8 cellular contexts compared by ENCODE assay signal in the genomic region with DNA sequence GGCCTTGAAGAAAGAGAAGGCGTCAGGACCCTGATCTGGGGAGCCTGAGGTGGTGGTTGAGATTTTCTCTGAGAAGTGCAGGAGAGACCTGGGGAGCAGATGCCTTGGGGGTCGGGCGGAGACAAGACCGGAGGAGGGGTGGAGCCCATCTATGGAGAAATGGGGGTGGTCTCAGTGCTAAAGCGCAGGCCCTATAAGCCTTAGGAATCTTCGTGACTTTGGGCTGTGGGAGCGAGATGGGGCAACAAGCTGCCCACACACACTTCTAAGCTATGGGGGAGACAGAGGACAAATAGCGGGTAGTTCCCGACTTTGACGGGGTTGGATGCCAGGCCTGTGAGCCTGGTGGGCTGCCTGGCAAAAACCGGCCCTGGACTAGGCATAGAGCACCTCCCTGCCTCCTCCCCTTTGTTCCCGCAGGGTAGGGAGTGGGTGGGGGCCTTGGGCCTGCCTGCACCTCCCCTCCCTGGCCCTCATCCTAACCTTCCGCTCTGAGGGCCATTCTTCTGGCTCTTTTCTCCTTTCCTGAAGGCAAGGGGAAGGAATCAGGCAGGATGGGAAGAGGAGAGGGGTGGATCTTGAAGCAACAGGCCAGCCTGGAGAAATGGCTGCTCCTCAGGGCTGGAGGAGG. TPM values are rescaled to one million over a fixed set of nuclear protein-coding genes. Genes with fewer than 3 reads are reported as not detected.
DNase-seq lines count a peak whose midpoint lies in the region; ATAC-seq and TF ChIP-seq lines count a peak whose summit lies in the region.

No MANE protein-coding gene starts in this region.

- H3F3A ChIP-seq in GM23338 (replicated peaks; ENCODE audit: low read depth) (no peaks in the 10 kb centered on the region; the same call in 1 of the 2 replicates), SK-N-SH (replicated peaks; ENCODE audit: insufficient read depth) (peaks cover 8% of the 10 kb centered on the region)

- no peak for TF ChIP-seq EP300 in SK-N-SH (IDR thresholded peaks at IDR 0.05; ENCODE audit: borderline replicate concordance in 1 of 2, low read depth in 1 of 2, low read length in 1 of 2)

- H3K4me3 Mint-ChIP-seq in GM23338: peak overlapping the region; percentile 88
- H3K4me3 Mint-ChIP-seq in naive B cell: peak overlapping the region; percentile 87 to 99 (median 93)

- H3K27ac ChIP-seq in GM23338 (ENCODE audit: low read depth) (no peak overlapping the region), SK-N-SH (ENCODE audit: low read depth in 2 of 2, low read length in 1 of 2) (peak overlapping the region; percentile 52 to 81; a peak in 3 of 4 replicates), epithelial cell of prostate (peak overlapping the region; percentile 64)

- H3K4me3 ChIP-seq in GM23338 (peak overlapping the region; percentile 94), SK-N-SH (ENCODE audit: low read depth in 2 of 2, low read length in 1 of 2) (peak overlapping the region; percentile 89)

- H3K4me1 ChIP-seq in GM23338 (ENCODE audit: insufficient read depth) (peaks cover 20% of the 10 kb centered on the region; the same call in 1 of the 2 replicates), SK-N-SH (ENCODE audit: control insufficient read depth in 1 of 2, insufficient read depth in 2 of 2, low read depth in 1 of 2, low read length in 1 of 2) (peaks cover 8 to 26% of the 10 kb centered on the region in 2 experiments)

- peaks cover 40% of the 10 kb centered on the region for H3K36me3 Mint-ChIP-seq in GM23338 (ENCODE audit: low read depth)
- H3K36me3 Mint-ChIP-seq in naive B cell: no peaks in the 10 kb centered on the region

- CTCF ChIA-PET in SK-N-SH (lab: Yijun Ruan, JAX): interaction anchor here (0.6 to 16.5 kb wide), 5 partner anchors 9 to 253 kb away, joined by 3 to 578 read pairs (median 32); no protein-coding TSS in a partner anchor

- H3K9me3 Mint-ChIP-seq in GM23338 (no peaks in the 10 kb centered on the region), naive B cell (no peaks in the 10 kb centered on the region)

- peaks cover 40% of the 10 kb centered on the region for H3K79me2 ChIP-seq in GM23338 (replicated peaks; ENCODE audit: insufficient read depth)
- peaks cover 60% of the 10 kb centered on the region for H3K79me2 ChIP-seq in SK-N-SH (ENCODE audit: insufficient read depth)

- peak; percentile 48 for ATAC-seq in GM23338
- ATAC-seq in naive B cell (ENCODE audit: low read depth in 2 of 2): no peak
- ATAC-seq in HG02678 (IDR thresholded peaks at IDR 0.05; ENCODE audit: unreplicated experiment): no peak
- no peak for ATAC-seq in HG03039 (IDR thresholded peaks at IDR 0.05; ENCODE audit: unreplicated experiment)

- peak overlapping the region; percentile 91 for H3K4me2 ChIP-seq in GM23338
- H3K4me2 ChIP-seq in SK-N-SH: peak overlapping the region; percentile 99

- no peaks in the 10 kb centered on the region for H3K9me3 ChIP-seq in SK-N-SH

- H3K9ac ChIP-seq in SK-N-SH: peak overlapping the region; percentile 97

- H3K27ac Mint-ChIP-seq in GM23338 (peak overlapping the region; percentile 90), naive B cell (peak overlapping the region; percentile 88 to 98 (median 94))

- H3K36me3 ChIP-seq in GM23338 (ENCODE audit: insufficient read depth) (peaks cover 25% of the 10 kb centered on the region; the same call in 1 of the 2 replicates), SK-N-SH (replicated peaks in 1 of 2; ENCODE audit: control insufficient read depth in 1 of 2, insufficient read depth in 2 of 2, low read length in 1 of 2) (peaks cover 32 to 37% of the 10 kb centered on the region in 2 experiments)

- no peaks in the 10 kb centered on the region for H3K9me2 ChIP-seq in GM23338 (ENCODE audit: insufficient read depth)
- H3K9me2 ChIP-seq in SK-N-SH: no peaks in the 10 kb centered on the region

- H4K20me1 ChIP-seq in GM23338 (replicated peaks; ENCODE audit: insufficient read depth) (peaks cover 28% of the 10 kb centered on the region), SK-N-SH (ENCODE audit: insufficient read depth) (peaks cover 12% of the 10 kb centered on the region)

- TF ChIP-seq CTCF in GM23338 (conservative IDR thresholded peaks at IDR 0.05; ENCODE audit: low read depth in 2 of 2): no peak
- TF ChIP-seq CTCF in SK-N-SH (IDR thresholded peaks at IDR 0.05): no peak

- DNase-seq in GM23338 (ENCODE audit: low spot score): peak; percentile 59
- DNase-seq in SK-N-SH: peak; percentile 71
- no peak for DNase-seq in epithelial cell of prostate (ENCODE audit: low read depth, low spot score)
- no peak for DNase-seq in naive B cell
- no peak for DNase-seq in NCI-H187 (lab: John Stamatoyannopoulos, UW)
- no peak for DNase-seq in NCI-H345 treated with DMSO at 0.1 percent for 48 hours (lab: John Stamatoyannopoulos, UW; ENCODE audit: unreplicated experiment)

- no peak for TF ChIP-seq RAD21 in SK-N-SH (IDR thresholded peaks at IDR 0.05; ENCODE audit: low read length)

- WGBS in SK-N-SH (ENCODE audit: low lambda C conversion rate): 15% methylated on average over 6 of the region's 13 CpGs

- 0 out of 2 replicates have a peak overlapping the region, but pooled peaks have one; percentile 40 for H2AFZ ChIP-seq in GM23338
- H2AFZ ChIP-seq in SK-N-SH (ENCODE audit: low read depth): peak overlapping the region; percentile 50; the same call in 1 of the 2 replicates

- H3K27me3 Mint-ChIP-seq in GM23338 (ENCODE audit: insufficient read depth, low read depth, poor library complexity) (peaks cover 7% of the 10 kb centered on the region), naive B cell (no peaks in the 10 kb centered on the region)

- POLR2A ChIA-PET in SK-N-SH (lab: Yijun Ruan, JAX): interaction anchor here (1.1 to 1.4 kb wide), 2 partner anchors 11 to 80 kb away, joined by 3 to 4 read pairs; partner anchors contain the start of gene UQCC5

- peaks cover 34% of the 10 kb centered on the region for H3K4me1 Mint-ChIP-seq in GM23338
- H3K4me1 Mint-ChIP-seq in naive B cell: peaks cover 29 to 43% (median 35%) of the 10 kb centered on the region in 3 donors

- H3K27me3 ChIP-seq in GM23338 (ENCODE audit: insufficient read depth): no peaks in the 10 kb centered on the region
- no peaks in the 10 kb centered on the region for H3K27me3 ChIP-seq in SK-N-SH (ENCODE audit: insufficient read depth)

TF ChIP-seq in GM23338, 12 proteins besides CTCF, POLR2A, EP300 and RAD21 (continues in another document):
- no peak for TF ChIP-seq JUNB (IDR thresholded peaks at IDR 0.05; ENCODE audit: unreplicated experiment)
- TF ChIP-seq ZNF331 (CRISPR knock-in tag; IDR thresholded peaks at IDR 0.05; ENCODE audit: low read depth): no peak
- TF ChIP-seq EZH2phosphoT487 (IDR thresholded peaks at IDR 0.05; ENCODE audit: unreplicated experiment): no peak

TF ChIP-seq in SK-N-SH, 30 proteins besides CTCF, POLR2A, EP300 and RAD21 (continues in another document):
- TF ChIP-seq, protein P1, sequence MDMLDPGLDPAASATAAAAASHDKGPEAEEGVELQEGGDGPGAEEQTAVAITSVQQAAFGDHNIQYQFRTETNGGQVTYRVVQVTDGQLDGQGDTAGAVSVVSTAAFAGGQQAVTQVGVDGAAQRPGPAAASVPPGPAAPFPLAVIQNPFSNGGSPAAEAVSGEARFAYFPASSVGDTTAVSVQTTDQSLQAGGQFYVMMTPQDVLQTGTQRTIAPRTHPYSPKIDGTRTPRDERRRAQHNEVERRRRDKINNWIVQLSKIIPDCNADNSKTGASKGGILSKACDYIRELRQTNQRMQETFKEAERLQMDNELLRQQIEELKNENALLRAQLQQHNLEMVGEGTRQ (IDR thresholded peaks at IDR 0.05; ENCODE audit: borderline replicate concordance, low read depth, low read length): no peak
- no peak for TF ChIP-seq FOXM1 (IDR thresholded peaks at IDR 0.05; ENCODE audit: low read depth)
- TF ChIP-seq MAX (IDR thresholded peaks at IDR 0.05; ENCODE audit: low read depth): no peak

RNA-seq across cellular contexts. Expression of gene NISCH, which starts 0.9 kb away (rescaled TPM):
- 65.9 and 76.4 TPM in 2 replicates for total RNA-seq in GM23338 (2014; rRNA removed; shearing (Covaris generic))
- polyA plus RNA-seq in GM23338 (2016; fragmentation: Nextera tagmentation; extraction: Ambion mirVana) (16.7 and 18.4 TPM in 2 replicates), SK-N-SH (2012; rRNA removed) (77.5 and 95.1 TPM in 2 replicates), naive B cell (ENCODE audit: low read depth in 6 of 6) (10 to 100 TPM; 14.4 to 27.0 (median 15.7) TPM)
- 18.6 and 26.5 TPM in 2 replicates for polyA plus RNA-seq in SK-N-SH (2012; cell fraction: cytosol; rRNA removed)
- polyA plus RNA-seq in SK-N-SH (2012; cell fraction: nucleus; rRNA removed): 448 and 541 TPM in 2 replicates

RNA-seq across cellular contexts. Expression of gene TNNC1, which starts 2.4 kb away (rescaled TPM):
- 1.7 and 6.5 TPM in 2 replicates for total RNA-seq in GM23338 (2014; rRNA removed; shearing (Covaris generic))
- polyA plus RNA-seq in GM23338 (2016; fragmentation: Nextera tagmentation; extraction: Ambion mirVana) (6.9 and 8.3 TPM in 2 replicates), SK-N-SH (2012; rRNA removed) (2.6 and 3.0 TPM in 2 replicates), naive B cell (ENCODE audit: low read depth in 6 of 6) (not detected)
- polyA plus RNA-seq in SK-N-SH (2012; cell fraction: cytosol; rRNA removed): 3.3 and 3.6 TPM in 2 replicates
- 2.5 and 3.3 TPM in 2 replicates for polyA plus RNA-seq in SK-N-SH (2012; cell fraction: nucleus; rRNA removed)

RNA-seq across cellular contexts. Expression of gene SEMA3G, which starts 11.4 kb away (rescaled TPM):
- 2.2 and 2.5 TPM in 2 replicates for total RNA-seq in GM23338 (2014; rRNA removed; shearing (Covaris generic))
- polyA plus RNA-seq in GM23338 (2016; fragmentation: Nextera tagmentation; extraction: Ambion mirVana) (0.47 and 0.56 TPM in 2 replicates), SK-N-SH (2012; rRNA removed) (0.10 and 0.13 TPM in 2 replicates), naive B cell (ENCODE audit: low read depth in 6 of 6) (not detected)
- 0.05 and 0.09 TPM in 2 replicates for polyA plus RNA-seq in SK-N-SH (2012; cell fraction: cytosol; rRNA removed)
- polyA plus RNA-seq in SK-N-SH (2012; cell fraction: nucleus; rRNA removed): 0.07 and 0.12 TPM in 2 replicates

RNA-seq across cellular contexts. Expression of gene STAB1, which starts 38.9 kb away (rescaled TPM):
- total RNA-seq in GM23338 (2014; rRNA removed; shearing (Covaris generic)): 0.90 and 3.0 TPM in 2 replicates
- polyA plus RNA-seq in GM23338 (2016; fragmentation: Nextera tagmentation; extraction: Ambion mirVana) (1.1 and 1.9 TPM in 2 replicates), SK-N-SH (2012; rRNA removed) (0.03 and 0.05 TPM in 2 replicates), naive B cell (ENCODE audit: low read depth in 6 of 6) (not detected)
- 0.01 TPM in 2 replicates for polyA plus RNA-seq in SK-N-SH (2012; cell fraction: cytosol; rRNA removed)
- 0.12 and 0.32 TPM in 2 replicates for polyA plus RNA-seq in SK-N-SH (2012; cell fraction: nucleus; rRNA removed)

RNA-seq across cellular contexts. Expression of gene PHF7, which starts 45.8 kb away (rescaled TPM):
- total RNA-seq in GM23338 (2014; rRNA removed; shearing (Covaris generic)): 7.0 and 12.2 TPM in 2 replicates
- 16.3 and 17.1 TPM in 2 replicates for polyA plus RNA-seq in GM23338 (2016; fragmentation: Nextera tagmentation; extraction: Ambion mirVana)
- 8.6 and 11.3 TPM in 2 replicates for polyA plus RNA-seq in SK-N-SH (2012; rRNA removed)
- 9.3 and 9.9 TPM in 2 replicates for polyA plus RNA-seq in SK-N-SH (2012; cell fraction: cytosol; rRNA removed)
- polyA plus RNA-seq in SK-N-SH (2012; cell fraction: nucleus; rRNA removed): 17.8 and 26.3 TPM in 2 replicates
- 10 to 100 TPM; 13.2 to 16.3 (median 14.9) TPM for polyA plus RNA-seq in naive B cell (ENCODE audit: low read depth in 6 of 6)

Comparison
In these comparisons a context has a peak if more than half of its experiments do, and no peak if none do; other contexts are left out.
1. DNase-seq: peak in GM23338 (single experiment) and SK-N-SH (single experiment); none in epithelial cell of prostate (single experiment), naive B cell (single experiment), NCI-H187 (0 of 2) and NCI-H345 treated with DMSO at 0.1 percent for 48 hours (single experiment).